ENCODE assay signal across 1 cellular context in genomic region chr12:124829008-124829707, GRCh38.
A peak's percentile ranks its signal among the peaks of the same experiment; 100 is the strongest.
TF ChIP-seq lines count a peak whose summit lies in the region.

No MANE protein-coding gene starts in this region.

TF ChIP-seq in K562, 482 proteins besides CTCF, POLR2A, EP300 and RAD21 (continued from another document):
- no peak for TF ChIP-seq ELK1 (CRISPR knock-in tag; IDR thresholded peaks at IDR 0.05)
- no peak for TF ChIP-seq ARID4B (CRISPR knock-in tag; IDR thresholded peaks at IDR 0.05)
- TF ChIP-seq ZNF311 (CRISPR knock-in tag; IDR thresholded peaks at IDR 0.05) = no peak
- no peak for TF ChIP-seq FIP1L1 (IDR thresholded peaks at IDR 0.05; ENCODE audit: low read depth, low read length, poor library complexity, severe bottlenecking)
- no peak for TF ChIP-seq DIDO1 (tag; IDR thresholded peaks at IDR 0.05; ENCODE audit: low read depth)
- no peak for TF ChIP-seq ZNF668 (CRISPR knock-in tag; IDR thresholded peaks at IDR 0.05)
- TF ChIP-seq ZNF655 (CRISPR knock-in tag; IDR thresholded peaks at IDR 0.05) = no peak
- TF ChIP-seq TBL1XR1 (IDR thresholded peaks at IDR 0.05; ENCODE audit: low read length in 2 of 2) = no peak
- no peak for TF ChIP-seq WHSC1 (IDR thresholded peaks at IDR 0.05; ENCODE audit: low read length)
- TF ChIP-seq CEBPB (tag; IDR thresholded peaks at IDR 0.05) = peak; percentile 98
- no peak for TF ChIP-seq GTF2A2 (tag; IDR thresholded peaks at IDR 0.05)
- no peak for TF ChIP-seq ZNF707 (CRISPR knock-in tag; conservative IDR thresholded peaks at IDR 0.05)
- no peak for TF ChIP-seq THRB (CRISPR knock-in tag; conservative IDR thresholded peaks at IDR 0.05)
- no peak for TF ChIP-seq HOXB6 (CRISPR knock-in tag; IDR thresholded peaks at IDR 0.05; ENCODE audit: borderline replicate concordance)
- TF ChIP-seq PURB (CRISPR knock-in tag; IDR thresholded peaks at IDR 0.05; ENCODE audit: low read depth) = no peak
- TF ChIP-seq ZNF717 (CRISPR knock-in tag; IDR thresholded peaks at IDR 0.05) = no peak
- TF ChIP-seq MYC (IDR thresholded peaks at IDR 0.05; ENCODE audit: low read depth, low read length) = 0 out of 2 replicates have a peak, but pooled peaks have one; percentile 19
- no peak for TF ChIP-seq MYC (CRISPR knock-in tag; IDR thresholded peaks at IDR 0.05; ENCODE audit: borderline replicate concordance, low read depth)
- 0 out of 2 replicates have a peak, but pooled peaks have one; percentile 26 for TF ChIP-seq JUN (IDR thresholded peaks at IDR 0.05; ENCODE audit: borderline replicate concordance, low read depth, low read length)
- no peak for TF ChIP-seq JUN (CRISPR knock-in tag; IDR thresholded peaks at IDR 0.05; ENCODE audit: borderline replicate concordance)
- TF ChIP-seq TAF15 (IDR thresholded peaks at IDR 0.05; ENCODE audit: low read depth, low read length) = no peak
- no peak for TF ChIP-seq KDM5B (IDR thresholded peaks at IDR 0.05; ENCODE audit: insufficient replicate concordance, low read depth, low read length)
- peak; percentile 71 to 72 for TF ChIP-seq TRIM24 (IDR thresholded peaks at IDR 0.05)
- TF ChIP-seq SMARCC2 (IDR thresholded peaks at IDR 0.05; ENCODE audit: low read depth) = no peak
- no peak for TF ChIP-seq SNIP1 (IDR thresholded peaks at IDR 0.05; ENCODE audit: low read depth)
